ENCODE assay signal across 8 cellular contexts in genomic region chr11:116772443-116773202, GRCh38. TPM values are rescaled to one million over a fixed set of nuclear protein-coding genes. Genes with fewer than 3 reads are reported as not detected.
A peak's percentile ranks its signal among the peaks of the same experiment; 100 is the strongest.
DNase-seq lines count a peak whose midpoint lies in the region; ATAC-seq and TF ChIP-seq lines count a peak whose summit lies in the region.

Gene BUD13, minus strand, starts transcription at chr11:116772987. Its CDS starts 23 bp downstream, at chr11:116772964.

- H3K4me3 ChIP-seq in H7 (ENCODE audit: insufficient read depth, low read depth, low read length) (peak within 1 kb of the TSS; percentile 83), MG63 (peak within 1 kb of the TSS; percentile 96), SJCRH30 (peak within 1 kb of the TSS; percentile 98), neuron (ENCODE audit: low read length) (peak within 1 kb of the TSS; percentile 87)

- H3K27ac ChIP-seq in SJCRH30 (peak within 1 kb of the TSS; percentile 91), foreskin keratinocyte (peak within 1 kb of the TSS; percentile 83)

- H3K36me3 ChIP-seq in ES-I3 (ENCODE audit: insufficient read depth, low read length) (peaks cover 3% of the 10 kb centered on the region; the same call in 1 of the 2 replicates), H7 (replicated peaks; ENCODE audit: control insufficient read depth, insufficient read depth, low read length) (peaks cover 3% of the 10 kb centered on the region), MG63 (peaks cover 25% of the 10 kb centered on the region), SJCRH30 (peaks cover 5% of the 10 kb centered on the region; the same call in 1 of the 2 replicates), neuron (ENCODE audit: insufficient read depth, low read length) (peaks cover 27% of the 10 kb centered on the region)

- DNase-seq in H7 (peak; percentile 96), MG63 (peak; percentile 89), SJCRH30 (peak; percentile 79 to 81), foreskin keratinocyte (peak; percentile 64 to 78)
- DNase-seq in activated gamma-delta T cell treated with anti-CD3 and anti-CD28 coated beads, Interleukin-2, amount 50 U/mL, for 16 hours (ENCODE audit: low read depth): peak; percentile 94

- peak within 1 kb of the TSS; percentile 98 for H3K9ac ChIP-seq in ES-I3 (ENCODE audit: low read depth, low read length)

- no peaks in the 10 kb centered on the region for H3K27me3 ChIP-seq in H7 (ENCODE audit: control insufficient read depth, insufficient read depth, low read length)
- no peaks in the 10 kb centered on the region for H3K27me3 ChIP-seq in MG63
- no peaks in the 10 kb centered on the region for H3K27me3 ChIP-seq in SJCRH30
- no peaks in the 10 kb centered on the region for H3K27me3 ChIP-seq in foreskin keratinocyte
- no peaks in the 10 kb centered on the region for H3K27me3 ChIP-seq in neuron (ENCODE audit: insufficient read depth, low read length)

- H3K9me3 ChIP-seq in ES-I3 (ENCODE audit: control insufficient read depth, insufficient read depth, low read length) (no peaks in the 10 kb centered on the region), MG63 (no peaks in the 10 kb centered on the region), SJCRH30 (replicated peaks) (no peaks in the 10 kb centered on the region), neuron (ENCODE audit: low read length) (no peaks in the 10 kb centered on the region)

- H3K4me1 ChIP-seq in ES-I3 (ENCODE audit: insufficient read depth, low read length) (peaks cover 6% of the 10 kb centered on the region), SJCRH30 (peaks cover 3% of the 10 kb centered on the region; the same call in 1 of the 2 replicates), foreskin keratinocyte (peaks cover 13% of the 10 kb centered on the region), neuron (ENCODE audit: insufficient read depth, low read length) (peaks cover 22% of the 10 kb centered on the region)

- H2AFZ ChIP-seq in neuron (ENCODE audit: low read depth, low read length): peak within 1 kb of the TSS; percentile 85

- TF ChIP-seq CTCF in foreskin keratinocyte (conservative IDR thresholded peaks at IDR 0.05) (no peak), subcutaneous adipose tissue (IDR thresholded peaks at IDR 0.05; ENCODE audit: low read depth) (no peak)

- ATAC-seq in foreskin keratinocyte: peak; percentile 88

RNA-seq across cellular contexts. Expression of gene BUD13, which starts in this region (rescaled TPM):
- total RNA-seq in H7 (2014; rRNA removed; shearing (Covaris generic)): 31.1 and 33.2 TPM in 2 replicates
- 22.9 and 25.6 TPM in 2 replicates for total RNA-seq in MG63 (2014; rRNA removed; shearing (Covaris generic); ENCODE audit: low replicate concordance)
- 21.6 and 21.7 TPM in 2 replicates for total RNA-seq in SJCRH30 (2014; rRNA removed; shearing (Covaris generic))
- total RNA-seq in foreskin keratinocyte: 21.7 and 22.7 TPM in 2 replicates
- 17.9 and 22.5 TPM in 2 replicates for polyA plus RNA-seq in foreskin keratinocyte
- total RNA-seq in subcutaneous adipose tissue: 10 to 100 TPM; 11.0 to 12.8 (median 12.5) TPM

Comparison
In these comparisons a context has a peak if more than half of its experiments do, and no peak if none do; other contexts are left out.
1. Peak in every context shown above with its lines: DNase-seq, ATAC-seq, H3K4me3 ChIP-seq and H3K27ac ChIP-seq.